In genomic region chr2:97749611-97750010, GRCh38 we compare ENCODE assay signal across 19 cellular contexts. TPM values are rescaled to one million over a fixed set of nuclear protein-coding genes. Genes with fewer than 3 reads are reported as not detected.
"Had no signal": no experiment of that assay in that cellular context is flagged by ENCODE, and none has a peak within 500 bp of the region (broad histone marks: within the 10 kb centered on the region; RNA-seq: fewer than 3 reads in every experiment).

No MANE protein-coding gene starts in this region.

- H3K27me3 ChIP-seq: brain microvascular endothelial cell, foreskin keratinocyte, neural progenitor cell, upper lobe of right lung had no signal

- DNase-seq: activated gamma-delta T cell treated with Interleukin-2 at 50 U/mL for 16 hours; activated T-cell treated with anti-CD3 and anti-CD28 coated beads for 4 hours; aorta; brain microvascular endothelial cell; central memory CD4-positive, alpha-beta T cell; dermis blood vessel endothelial cell; effector CD8-positive, alpha-beta T cell; foreskin keratinocyte; hypothalamus; left cardiac atrium; naive thymus-derived CD4-positive, alpha-beta T cell; stimulated activated CD4-positive, alpha-beta T cell treated with anti-CD3 and anti-CD28 coated beads, Interleukin-4, amount 100 ng/mL, for 24 hours; stimulated activated naive CD4-positive, alpha-beta T cell treated with Interleukin-2 at 50 U/mL for 16 hours; upper lobe of right lung; WERI-Rb-1 had no signal

- H3K9me3 Mint-ChIP-seq: activated naive CD4-positive, alpha-beta T cell treated with anti-CD3 and anti-CD28 coated beads, Interleukin-2, amount 50 U/mL, for 24 hours; naive thymus-derived CD4-positive, alpha-beta T cell; neural progenitor cell; T-cell had no signal

- H3K36me3 Mint-ChIP-seq: neural progenitor cell had no signal

- H3K27ac Mint-ChIP-seq: activated naive CD4-positive, alpha-beta T cell treated with anti-CD3 and anti-CD28 coated beads, Interleukin-2, amount 50 U/mL, for 24 hours; T-cell had no signal

- H3K4me3 Mint-ChIP-seq: activated naive CD4-positive, alpha-beta T cell treated with anti-CD3 and anti-CD28 coated beads, Interleukin-2, amount 50 U/mL, for 24 hours; naive thymus-derived CD4-positive, alpha-beta T cell; neural progenitor cell; T-cell had no signal

- H3K9me3 ChIP-seq: prostate gland, upper lobe of right lung had no signal

- ATAC-seq: foreskin keratinocyte; naive thymus-derived CD4-positive, alpha-beta T cell; T-cell had no signal

- H3K4me3 ChIP-seq: neural progenitor cell, prostate gland, upper lobe of right lung had no signal

- H3K36me3 ChIP-seq: brain microvascular endothelial cell, neural progenitor cell, prostate gland had no signal

- H3K27ac ChIP-seq: brain microvascular endothelial cell, foreskin keratinocyte, neural progenitor cell, prostate gland, upper lobe of right lung, WERI-Rb-1 had no signal

- H3K27me3 Mint-ChIP-seq: activated naive CD4-positive, alpha-beta T cell treated with anti-CD3 and anti-CD28 coated beads, Interleukin-2, amount 50 U/mL, for 24 hours; naive thymus-derived CD4-positive, alpha-beta T cell; T-cell had no signal

- H3K4me1 ChIP-seq: prostate gland, upper lobe of right lung had no signal

RNA-seq across cellular contexts. Expression of gene ZAP70, which starts 36.2 kb away (rescaled TPM):
- total RNA-seq: dermis blood vessel endothelial cell, foreskin keratinocyte had no signal
